19 cellular contexts compared by ENCODE assay signal in genomic region chr7:23622469-23622868, GRCh38. TPM values are rescaled to one million over a fixed set of nuclear protein-coding genes. Genes with fewer than 3 reads are reported as not detected.
DNase-seq lines count a peak whose midpoint lies in the region; ATAC-seq and TF ChIP-seq lines count a peak whose summit lies in the region.
"Had no signal": no experiment of that assay in that cellular context is flagged by ENCODE, and none has a peak within 500 bp of the region (broad histone marks: within the 10 kb centered on the region; RNA-seq: fewer than 3 reads in every experiment).

No MANE protein-coding gene starts in this region.

- intact Hi-C loops in MCF 10A (cut with micrococcal nuclease) = no loop called here
- intact Hi-C loops in breast epithelium (cut with DNase I; ENCODE audit: low total_unique reads) = no loop called here
- intact Hi-C loops in upper lobe of right lung (cut with DNase I) = no loop called here

- H3K4me3 ChIP-seq in breast epithelium (no peak overlapping the region), brain microvascular endothelial cell (ENCODE audit: low read depth, low read length) (no peak overlapping the region), liver (ENCODE audit: low read depth in 1 of 3, low read length in 3 of 3) (peak overlapping the region in 1 of 3 donors; percentile 18), upper lobe of right lung (no peak overlapping the region), mesendoderm (ENCODE audit: low read length) (no peak overlapping the region)
- H3K4me3 ChIP-seq: BLaER1 had no signal

- H3K23ac ChIP-seq in mesendoderm (ENCODE audit: low read length) = no peak overlapping the region

- no peaks in the 10 kb centered on the region for H3K79me2 ChIP-seq in mesendoderm (ENCODE audit: control insufficient read depth, insufficient read depth, low read length)

- 32% methylated on average over 2 of the region's 2 CpGs for WGBS in liver
- WGBS in mesendoderm (ENCODE audit: extremely low coverage, insufficient coverage, low lambda C conversion rate) = no CpG with 5 or more reads among the region's 2 CpGs

- DNase-seq in MCF 10A (ENCODE audit: unreplicated experiment) (peak; percentile 77), breast epithelium (ENCODE audit: low spot score in 2 of 2) (no peak), brain microvascular endothelial cell (peak; percentile 55), upper lobe of right lung (no peak), NCI-H510A (lab: John Stamatoyannopoulos, UW) (no peak), mesendoderm (no peak)
- DNase-seq: 8988T; activated naive CD4-positive, alpha-beta T cell treated with Interleukin-2 at 50 U/mL for 16 hours; activated T-cell treated with anti-CD3 and anti-CD28 coated beads for 4 hours; GF-D8; head of caudate nucleus; NCI-H187; NK-92 treated with Interleukin-12 subunit alpha and Interleukin-12 subunit beta, amount 100 ng/mL, for 24 hours; stimulated activated CD4-positive, alpha-beta T cell treated with anti-CD3 and anti-CD28 coated beads, Interleukin-12 subunit alpha, Interleukin-12 subunit beta, amount 100 ng/mL, for 4 hours had no signal

- H3K18ac ChIP-seq in mesendoderm (ENCODE audit: low read length) = no peak overlapping the region

- no peak overlapping the region for H4K8ac ChIP-seq in mesendoderm (ENCODE audit: low read depth, low read length)

- H3K9ac ChIP-seq in liver (ENCODE audit: low read depth in 1 of 2, low read length in 2 of 2) (no peak overlapping the region), mesendoderm (ENCODE audit: low read length) (no peak overlapping the region)
- H3K9ac ChIP-seq: BLaER1 had no signal

- ATAC-seq in upper lobe of right lung (peak; percentile 87), GM18870 (IDR thresholded peaks at IDR 0.05; ENCODE audit: unreplicated experiment) (no peak)
- ATAC-seq: natural killer cell treated with Interleukin-12 subunit alpha and Interleukin-12 subunit beta and Interleukin-15 and Interleukin-18, amount 100 ng/mL, for 72 hours had no signal

- H3K4me1 ChIP-seq in breast epithelium (no peaks in the 10 kb centered on the region), liver (ENCODE audit: control insufficient read depth in 4 of 4, insufficient read depth in 4 of 4, low read length in 3 of 4) (peaks cover 3 to 13% (median 5%) of the 10 kb centered on the region in 4 donors), upper lobe of right lung (no peaks in the 10 kb centered on the region), mesendoderm (ENCODE audit: control insufficient read depth, low read depth, low read length) (no peaks in the 10 kb centered on the region)
- H3K4me1 ChIP-seq: BLaER1 had no signal

- peak in 1 of 2 donors; percentile 27 for TF ChIP-seq RAD21 in liver (IDR thresholded peaks at IDR 0.05)

- H3K27me3 ChIP-seq in breast epithelium (no peaks in the 10 kb centered on the region), brain microvascular endothelial cell (replicated peaks) (no peaks in the 10 kb centered on the region), liver (ENCODE audit: control insufficient read depth in 4 of 4, insufficient read depth in 4 of 4, low read length in 3 of 4) (no peaks in the 10 kb centered on the region), upper lobe of right lung (no peaks in the 10 kb centered on the region), mesendoderm (ENCODE audit: insufficient read depth, low read length, poor library complexity) (no peaks in the 10 kb centered on the region)
- H3K27me3 ChIP-seq: BLaER1 had no signal

- H3K4me2 ChIP-seq in mesendoderm (ENCODE audit: low read length) = no peak overlapping the region
- H3K4me2 ChIP-seq: BLaER1 had no signal

- POLR2A ChIA-PET in MCF 10A (lab: Yijun Ruan, JAX) = no interaction called here

- H3K27ac Mint-ChIP-seq in MCF 10A (ENCODE audit: low read depth, unreplicated experiment) = no peak overlapping the region
- H3K27ac Mint-ChIP-seq: natural killer cell treated with Interleukin-12 subunit alpha and Interleukin-12 subunit beta and Interleukin-15 and Interleukin-18, amount 100 ng/mL, for 72 hours; progenitor cell of endocrine pancreas had no signal

- no peaks in the 10 kb centered on the region for H3K36me3 Mint-ChIP-seq in MCF 10A (ENCODE audit: insufficient read depth, unreplicated experiment)

- peak overlapping the region; percentile 50 for H3K4me3 Mint-ChIP-seq in MCF 10A (ENCODE audit: unreplicated experiment)
- H3K4me3 Mint-ChIP-seq: natural killer cell treated with Interleukin-12 subunit alpha and Interleukin-12 subunit beta and Interleukin-15 and Interleukin-18, amount 100 ng/mL, for 72 hours had no signal

- no peak for TF ChIP-seq CTCF in MCF 10A (IDR thresholded peaks at IDR 0.05; ENCODE audit: unreplicated experiment)
- no peak for TF ChIP-seq CTCF in breast epithelium (IDR thresholded peaks at IDR 0.05)
- TF ChIP-seq CTCF in brain microvascular endothelial cell (IDR thresholded peaks at IDR 0.05; ENCODE audit: low read depth, low read length, missing control alignments) = no peak
- TF ChIP-seq CTCF in liver (IDR thresholded peaks at IDR 0.05; ENCODE audit: low read depth, low read length, missing input control) = no peak
- TF ChIP-seq CTCF in upper lobe of right lung (IDR thresholded peaks at IDR 0.05) = no peak

- no peaks in the 10 kb centered on the region for H3K27me3 Mint-ChIP-seq in MCF 10A (ENCODE audit: insufficient read depth, unreplicated experiment)
- H3K27me3 Mint-ChIP-seq: natural killer cell treated with Interleukin-12 subunit alpha and Interleukin-12 subunit beta and Interleukin-15 and Interleukin-18, amount 100 ng/mL, for 72 hours; progenitor cell of endocrine pancreas had no signal

- H3K36me3 ChIP-seq in breast epithelium (no peaks in the 10 kb centered on the region), brain microvascular endothelial cell (replicated peaks) (no peaks in the 10 kb centered on the region), liver (ENCODE audit: control insufficient read depth in 4 of 4, insufficient read depth in 3 of 4, low read depth in 1 of 4, low read length in 3 of 4) (peaks cover 0 to 4% (median 2%) of the 10 kb centered on the region in 4 donors), upper lobe of right lung (no peaks in the 10 kb centered on the region), mesendoderm (ENCODE audit: control insufficient read depth, insufficient read depth, low read length) (peaks cover 2% of the 10 kb centered on the region)

- H2AK5ac ChIP-seq in mesendoderm (ENCODE audit: low read length) = no peak overlapping the region

- no peak overlapping the region for H2BK120ac ChIP-seq in mesendoderm (ENCODE audit: low read depth, low read length)

- TF ChIP-seq POLR2A in breast epithelium (IDR thresholded peaks at IDR 0.05) = no peak

- BruUV-seq in MCF 10A (replicated peaks; lab: Mats Ljungman, UMichigan) = no TSS peak

- H3K4me1 Mint-ChIP-seq in MCF 10A (ENCODE audit: insufficient read depth, unreplicated experiment) = peaks cover 10% of the 10 kb centered on the region

- H3K9me3 ChIP-seq in breast epithelium (peaks cover under 1 to 11% of the 10 kb centered on the region in 2 donors), liver (ENCODE audit: control insufficient read depth in 4 of 4, low read length in 3 of 4) (peaks cover 0 to 2% (median 0%) of the 10 kb centered on the region in 4 donors), upper lobe of right lung (peaks cover 5% of the 10 kb centered on the region)

- H3K27ac ChIP-seq in breast epithelium (no peak overlapping the region), brain microvascular endothelial cell (no peak overlapping the region), liver (ENCODE audit: low read depth in 1 of 2, low read length in 2 of 2) (peak overlapping the region; percentile 30 to 70), upper lobe of right lung (no peak overlapping the region), mesendoderm (ENCODE audit: low read depth, low read length) (no peak overlapping the region)
- H3K27ac ChIP-seq: BLaER1 had no signal

- H3K9me3 Mint-ChIP-seq in MCF 10A (ENCODE audit: unreplicated experiment) = peaks cover 7% of the 10 kb centered on the region

- no peak overlapping the region for H2BK5ac ChIP-seq in mesendoderm (ENCODE audit: low read length)

- H2BK15ac ChIP-seq in mesendoderm (replicated peaks; ENCODE audit: low read depth) = no peak overlapping the region

- H3K56ac ChIP-seq in mesendoderm (ENCODE audit: low read length) = no peak overlapping the region

- CTCF ChIA-PET in MCF 10A (lab: Yijun Ruan, JAX) = interaction anchor here (0.6 to 1.0 kb wide), 2 partner anchors 25 to 52 kb away, joined by 3 read pairs; no protein-coding TSS in a partner anchor

- in situ Hi-C loops in brain microvascular endothelial cell (cut with HindIII; ENCODE audit: low pct_ligation_motif_present, low sequenced_read_pairs) = no loop called here

- no peaks in the 10 kb centered on the region for H3K79me1 ChIP-seq in mesendoderm (ENCODE audit: low read length)

- no peak overlapping the region for H3K4ac ChIP-seq in mesendoderm (ENCODE audit: low read depth, low read length)

- H4K5ac ChIP-seq in mesendoderm (ENCODE audit: low read length) = no peak overlapping the region

TF ChIP-seq in liver, 16 proteins besides CTCF, POLR2A, EP300 and RAD21 (continues in another document):
- TF ChIP-seq JUND (IDR thresholded peaks at IDR 0.05) = peak; percentile 71 to 79
- TF ChIP-seq EGR1 (IDR thresholded peaks at IDR 0.05; ENCODE audit: low read depth in 2 of 2) = no peak
- peak; percentile 83 for TF ChIP-seq RXRA (IDR thresholded peaks at IDR 0.05)
- peak; percentile 46 for TF ChIP-seq FOXA1 (IDR thresholded peaks at IDR 0.05)
- TF ChIP-seq HNF4A (conservative IDR thresholded peaks at IDR 0.05) = peak; percentile 86 to 87
- peak; percentile 83 for TF ChIP-seq SP1 (IDR thresholded peaks at IDR 0.05)
- peak in 1 of 2 donors; percentile 31 for TF ChIP-seq GABPA (IDR thresholded peaks at IDR 0.05 in 1 of 2, conservative IDR thresholded peaks at IDR 0.05 in 1 of 2)
- TF ChIP-seq TAF1 (conservative IDR thresholded peaks at IDR 0.05) = no peak
- TF ChIP-seq NR2F2 (IDR thresholded peaks at IDR 0.05) = no peak
- peak; percentile 73 for TF ChIP-seq FOXA2 (IDR thresholded peaks at IDR 0.05)
- no peak for TF ChIP-seq ATF3 (IDR thresholded peaks at IDR 0.05)

RNA-seq across cellular contexts. Expression of gene CCDC126, which starts 25.3 kb away (rescaled TPM):
- 4.2 and 4.7 TPM in 2 replicates for total RNA-seq in MCF 10A (2022)
- total RNA-seq in breast epithelium = 10 to 100 TPM; 18.7 to 35.4 (median 24.6) TPM
- total RNA-seq in liver = 10 to 100 TPM in 1 of 2 donors, 1 to 10 TPM in 1; 6.2 to 11.3 TPM
- 1 to 10 TPM; 4.8 to 9.3 TPM for polyA plus RNA-seq in liver
- 14.4 TPM for total RNA-seq in upper lobe of right lung
- 7.6 TPM for polyA plus RNA-seq in mesendoderm (2013, experiment 1 of 2)
- polyA plus RNA-seq in mesendoderm (2013, experiment 2 of 2) = 6.3 TPM

RNA-seq across cellular contexts. Expression of gene FAM221A, which starts 57.5 kb away (rescaled TPM):
- total RNA-seq in MCF 10A (2022) = 0.25 and 0.44 TPM in 2 replicates
- 10 to 100 TPM; 12.2 to 18.1 (median 13.1) TPM for total RNA-seq in breast epithelium
- total RNA-seq in liver = 10 to 100 TPM in 1 of 2 donors, 1 to 10 TPM in 1; 2.8 to 12.0 TPM
- 1 to 10 TPM; 4.1 to 6.7 TPM for polyA plus RNA-seq in liver
- total RNA-seq in upper lobe of right lung = 9.0 TPM
- polyA plus RNA-seq in mesendoderm (2013, experiment 1 of 2) = 3.6 TPM
- 3.8 TPM for polyA plus RNA-seq in mesendoderm (2013, experiment 2 of 2)

Comparison
In these comparisons a context has a peak if more than half of its experiments do, and no peak if none do; other contexts are left out.
1. DNase-seq: peak in MCF 10A (single experiment) and brain microvascular endothelial cell (single experiment); none in breast epithelium (0 of 2), upper lobe of right lung (single experiment), NCI-H510A (single experiment) and mesendoderm (single experiment).
2. H3K27ac ChIP-seq: peak in liver (2 of 2); none in breast epithelium (0 of 2), brain microvascular endothelial cell (single experiment), upper lobe of right lung (single experiment) and mesendoderm (single experiment).